Comparison of ENCODE assay signal across 24 cellular contexts in genomic region chr15:59276225-59277178, GRCh38.
DNase-seq lines count a peak whose midpoint lies in the region; FAIRE-seq and TF ChIP-seq lines count a peak whose summit lies in the region.
"Had no signal": no experiment of that assay in that cellular context is flagged by ENCODE, and none has a peak within 500 bp of the region (broad histone marks: within the 10 kb centered on the region; RNA-seq: fewer than 3 reads in every experiment).

No MANE protein-coding gene starts in this region.

- no peak overlapping the region for H3K4me3 Mint-ChIP-seq in glutamatergic neuron (ENCODE audit: unreplicated experiment)
- H3K4me3 Mint-ChIP-seq: natural killer cell treated with Interleukin-12 subunit alpha and Interleukin-12 subunit beta and Interleukin-15 and Interleukin-18, amount 100 ng/mL, for 72 hours had no signal

- no peak overlapping the region for H3K27ac Mint-ChIP-seq in glutamatergic neuron (ENCODE audit: unreplicated experiment)
- H3K27ac Mint-ChIP-seq: natural killer cell treated with Interleukin-12 subunit alpha and Interleukin-12 subunit beta and Interleukin-15 and Interleukin-18, amount 100 ng/mL, for 72 hours had no signal

- TF ChIP-seq POLR2A in transverse colon (IDR thresholded peaks at IDR 0.05): peak; percentile 68

- POLR2A ChIA-PET in RWPE1 (lab: Yijun Ruan, JAX; ENCODE audit: low non-redundant PET): no interaction called here

- no peaks in the 10 kb centered on the region for H3K27me3 Mint-ChIP-seq in glutamatergic neuron (ENCODE audit: unreplicated experiment)
- H3K27me3 Mint-ChIP-seq: natural killer cell treated with Interleukin-12 subunit alpha and Interleukin-12 subunit beta and Interleukin-15 and Interleukin-18, amount 100 ng/mL, for 72 hours had no signal

- H3K27ac ChIP-seq in RWPE1: peak overlapping the region; percentile 63
- peak overlapping the region; percentile 48 for H3K27ac ChIP-seq in keratinocyte (ENCODE audit: control insufficient read depth, insufficient read depth, low read length)
- H3K27ac ChIP-seq in transverse colon: peak overlapping the region; percentile 78 to 86 (median 82)
- H3K27ac ChIP-seq: 22Rv1; BLaER1 treated with 17β-estradiol and CSF1 and Interleukin-3, amounts not matched to agents 10 nM and 100 nM; gastrocnemius medialis had no signal

- no peaks in the 10 kb centered on the region for H3K9me1 ChIP-seq in keratinocyte (ENCODE audit: control insufficient read depth, extremely low read depth, insufficient read depth, low read length)

- H3K79me2 ChIP-seq in keratinocyte (ENCODE audit: control insufficient read depth, insufficient read depth, low read length): peaks cover 91% of the 10 kb centered on the region

- CTCF ChIA-PET in RWPE1 (lab: Yijun Ruan, JAX): interaction anchor here (0.6 kb wide), 1 partner anchor 23 kb away, joined by 3 read pairs; no protein-coding TSS in a partner anchor

- H3K27me3 ChIP-seq in keratinocyte (ENCODE audit: control insufficient read depth, extremely low read depth, insufficient read depth, low read length) (no peaks in the 10 kb centered on the region), transverse colon (no peaks in the 10 kb centered on the region)
- H3K27me3 ChIP-seq: BLaER1 treated with 17β-estradiol and CSF1 and Interleukin-3, amounts not matched to agents 10 nM and 100 nM; gastrocnemius medialis had no signal

- peak; percentile 32 for DNase-seq in NCI-H146 (lab: John Stamatoyannopoulos, UW)
- DNase-seq in NCI-H146 treated with DMSO at 0.1 percent for 48 hours (lab: John Stamatoyannopoulos, UW; ENCODE audit: unreplicated experiment): no peak
- DNase-seq in RWPE1 (ENCODE audit: low spot score): peak; percentile 77
- DNase-seq in keratinocyte (ENCODE audit: low read depth, low spot score): no peak
- peak; percentile 86 for DNase-seq in transverse colon
- DNase-seq in glutamatergic neuron: no peak
- no peak for DNase-seq in NOMO-1 treated with dmso at 0.1 percent for 144 hours (lab: John Stamatoyannopoulos, UW; ENCODE audit: unreplicated experiment)
- DNase-seq in NCI-H2107 (lab: John Stamatoyannopoulos, UW): no peak
- DNase-seq: activated CD4-positive, CD25-positive, alpha-beta regulatory T cell treated with anti-CD3 and anti-CD28 coated beads, Interleukin-2, amount 50 U/mL, for 72 hours; activated gamma-delta T cell treated with Interleukin-2 at 50 U/mL for 16 hours; anterior cingulate cortex; gastrocnemius medialis; Karpas-422; NCI-H2227 treated with DMSO at 0.1 percent for 48 hours; posterior cingulate gyrus; SHP77 treated with DMSO at 0.1 percent for 48 hours; T-helper 2 cell had no signal

- in situ Hi-C loops in transverse colon (cut with MboI; ENCODE audit: low pct_ligation_motif_present in 1 of 4, low pct_unique_long_range_greater_than_20kb in 1 of 4, low sequenced_read_pairs in 3 of 4): no loop called here

- no peak for TF ChIP-seq CTCF in RWPE1 (conservative IDR thresholded peaks at IDR 0.05; ENCODE audit: low read depth)
- TF ChIP-seq CTCF in keratinocyte (optimal IDR thresholded peaks at IDR 0.05 in 1 of 3, IDR thresholded peaks at IDR 0.05 in 1 of 3, conservative IDR thresholded peaks at IDR 0.05 in 1 of 3; ENCODE audit: extremely low read depth in 1 of 3, insufficient read depth in 2 of 3, low read length in 3 of 3): no peak
- no peak for TF ChIP-seq CTCF in transverse colon (IDR thresholded peaks at IDR 0.05)
- TF ChIP-seq CTCF in glutamatergic neuron (IDR thresholded peaks at IDR 0.05; ENCODE audit: partially characterized antibody, unreplicated experiment): no peak

- 62 to 64% methylated on average over 6 to 15 of the region's 15 CpGs for WGBS in transverse colon (ENCODE audit: low coverage in 1 of 2), 2 donors

- FAIRE-seq in keratinocyte (lab: Jason Lieb, UNC): peak; percentile 67
- FAIRE-seq: endothelial cell of umbilical vein, GM18507 had no signal

- H3K4me2 ChIP-seq in keratinocyte (ENCODE audit: control insufficient read depth, extremely low read depth, insufficient read depth, low read depth, low read length): peak overlapping the region; percentile 22

- dilution Hi-C loops in keratinocyte (cut with MboI; ENCODE audit: extremely low pct_ligation_motif_present, low sequenced_read_pairs): no loop called here

- H3K4me3 ChIP-seq in keratinocyte (ENCODE audit: control insufficient read depth in 2 of 3, extremely low read depth in 1 of 3, insufficient read depth in 2 of 3, low read depth in 1 of 3, low read length in 3 of 3) (no peak overlapping the region), transverse colon (no peak overlapping the region)
- H3K4me3 ChIP-seq: BLaER1 treated with 17β-estradiol and CSF1 and Interleukin-3, amounts not matched to agents 10 nM and 100 nM; gastrocnemius medialis; HAP-1; skin epidermis had no signal

- H3K4me1 ChIP-seq in keratinocyte (ENCODE audit: control insufficient read depth, extremely low read depth, insufficient read depth, low read length) (peaks cover 44% of the 10 kb centered on the region), transverse colon (peaks cover 6 to 85% (median 55%) of the 10 kb centered on the region in 4 donors)
- H3K4me1 ChIP-seq: HAP-1 had no signal

- intact Hi-C loops in transverse colon (cut with DNase I; ENCODE audit: low total_unique reads): no loop called here

- peaks cover 3% of the 10 kb centered on the region in 2 experiments for H3K36me3 ChIP-seq in keratinocyte (ENCODE audit: control insufficient read depth in 2 of 2, extremely low read depth in 1 of 2, insufficient read depth in 2 of 2, low read length in 2 of 2)
- H3K36me3 ChIP-seq in transverse colon: no peaks in the 10 kb centered on the region
- H3K36me3 ChIP-seq: gastrocnemius medialis, HAP-1 had no signal

- H2AFZ ChIP-seq in keratinocyte (ENCODE audit: control insufficient read depth, low read length): no peak overlapping the region

- H4K20me1 ChIP-seq in keratinocyte (ENCODE audit: control insufficient read depth, extremely low read depth, insufficient read depth, low read length): peaks cover 2% of the 10 kb centered on the region

- TF ChIP-seq EP300 in transverse colon (IDR thresholded peaks at IDR 0.05; ENCODE audit: low read depth): peak; percentile 31

- H3K9me3 ChIP-seq in keratinocyte (ENCODE audit: control insufficient read depth, low read depth, low read length) (no peaks in the 10 kb centered on the region), transverse colon (no peaks in the 10 kb centered on the region)
- H3K9me3 ChIP-seq: BLaER1 treated with 17β-estradiol and CSF1 and Interleukin-3, amounts not matched to agents 10 nM and 100 nM; gastrocnemius medialis; HAP-1 had no signal

- H3K4me1 Mint-ChIP-seq in glutamatergic neuron (ENCODE audit: low read depth, unreplicated experiment): no peaks in the 10 kb centered on the region

- no peaks in the 10 kb centered on the region for H3K36me3 Mint-ChIP-seq in glutamatergic neuron (ENCODE audit: unreplicated experiment)
- H3K36me3 Mint-ChIP-seq: natural killer cell treated with Interleukin-12 subunit alpha and Interleukin-12 subunit beta and Interleukin-15 and Interleukin-18, amount 100 ng/mL, for 72 hours had no signal

- H3K9me3 Mint-ChIP-seq in glutamatergic neuron (ENCODE audit: unreplicated experiment): peaks cover 2% of the 10 kb centered on the region
- H3K9me3 Mint-ChIP-seq: natural killer cell treated with Interleukin-12 subunit alpha and Interleukin-12 subunit beta and Interleukin-15 and Interleukin-18, amount 100 ng/mL, for 72 hours had no signal

- H3K9ac ChIP-seq in keratinocyte (ENCODE audit: control insufficient read depth, extremely low read depth, insufficient read depth, low read length): peak overlapping the region; percentile 48
- H3K9ac ChIP-seq: BLaER1 treated with 17β-estradiol and CSF1 and Interleukin-3, amounts not matched to agents 10 nM and 100 nM had no signal

Comparison
In these comparisons a context has a peak if more than half of its experiments do, and no peak if none do; other contexts are left out.
1. DNase-seq: peak in NCI-H146 (single experiment), RWPE1 (single experiment) and transverse colon (single experiment); none in NCI-H146 treated with DMSO at 0.1 percent for 48 hours (single experiment), keratinocyte (single experiment), glutamatergic neuron (single experiment), NOMO-1 treated with dmso at 0.1 percent for 144 hours (single experiment) and NCI-H2107 (single experiment).
2. Peak in every context shown above with its lines, with median percentiles within 50 percentile points of each other: H3K27ac ChIP-seq.